8 cellular contexts compared by ENCODE assay signal in the genomic region with DNA sequence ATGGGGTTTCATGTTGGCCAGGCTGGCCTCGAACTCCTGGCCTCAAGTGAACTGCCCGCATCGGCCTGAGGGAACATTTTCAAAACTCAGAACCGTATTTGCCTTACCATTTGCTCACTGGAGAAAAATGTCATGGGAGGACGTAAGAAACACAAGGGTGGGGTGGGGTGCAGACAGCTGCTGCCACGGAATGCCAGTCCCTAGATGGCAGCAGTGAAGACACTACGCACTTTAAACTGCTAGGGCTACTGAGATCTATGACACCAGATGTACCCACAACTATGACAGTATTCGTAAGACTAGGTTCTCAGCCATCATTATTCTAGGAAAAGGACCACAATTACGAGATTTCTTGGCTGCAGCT. TPM values are rescaled to one million over a fixed set of nuclear protein-coding genes. Genes with fewer than 3 reads are reported as not detected.
DNase-seq lines count a peak whose midpoint lies in the region; ATAC-seq, FAIRE-seq and TF ChIP-seq lines count a peak whose summit lies in the region.
"Not testable (repeated sequence)": the region's sequence is repeated elsewhere in the genome, so short reads cannot be mapped to it uniquely, and the experiment has no call there.

No MANE protein-coding gene starts in this region.

- H3K36me3 Mint-ChIP-seq in CD14-positive monocyte (peaks cover 32 to 50% of the 10 kb centered on the region in 2 donors), mesothelial cell of epicardium (peaks cover 10% of the 10 kb centered on the region)

- intact Hi-C loops in CD14-positive monocyte (cut with micrococcal nuclease), result loop anchor here (5.0 to 10.0 kb wide), 5 partner anchors 140 to 1010 kb away; a partner anchor contains a TSS

- H3K9me3 ChIP-seq in HUES64 (ENCODE audit: insufficient read depth, low read depth, low read length), result not testable (repeated sequence)

- TF ChIP-seq CTCF in CD14-positive monocyte (IDR thresholded peaks at IDR 0.05), result peak; percentile 27
- TF ChIP-seq CTCF in mesothelial cell of epicardium (IDR thresholded peaks at IDR 0.05; ENCODE audit: unreplicated experiment), result not testable (repeated sequence)

- peak overlapping the region; percentile 81 for H3K9ac ChIP-seq in HUES64 (ENCODE audit: low read depth, low read length)

- H3K27me3 ChIP-seq in HUES64 (ENCODE audit: insufficient read depth, low read length), result not testable (repeated sequence)

- H3K4me1 ChIP-seq in HUES64 (ENCODE audit: insufficient read depth, low read length), result not testable (repeated sequence)

- H3K27ac ChIP-seq in HUES64 (ENCODE audit: low read depth, low read length), result not testable (repeated sequence)
- H3K27ac ChIP-seq in epithelial cell of prostate, result peak overlapping the region; percentile 96

- peaks cover 35% of the 10 kb centered on the region for H3K36me3 ChIP-seq in HUES64 (ENCODE audit: insufficient read depth, low read length)

- H3K27ac Mint-ChIP-seq in CD14-positive monocyte (peak overlapping the region; percentile 98 to 100 (median 99)), mesothelial cell of epicardium (peak overlapping the region; percentile 100)

- peak; percentile 81 for FAIRE-seq in RCC 7860 (lab: Jason Lieb, UNC)

- WGBS in HUES64, result 6% methylated on average over 9 of the region's 9 CpGs

- not testable (repeated sequence) for H3K27me3 Mint-ChIP-seq in CD14-positive monocyte (ENCODE audit: low read depth in 3 of 3); mesothelial cell of epicardium (ENCODE audit: low read depth)

- DNase-seq in CD14-positive monocyte (ENCODE audit: low spot score), result peak; percentile 52
- peak; percentile 80 for DNase-seq in RCC 7860 (ENCODE audit: low spot score)
- DNase-seq in activated T-cell treated with anti-CD3 and anti-CD28 coated beads for 48 hours (ENCODE audit: low read depth), result peak; percentile 29
- peak; percentile 39 for DNase-seq in epithelial cell of prostate (ENCODE audit: low read depth, low spot score)
- DNase-seq in mesothelial cell of epicardium (ENCODE audit: low spot score in 2 of 2, unreplicated experiment in 2 of 2), result peak in 1 of 2 experiments; percentile 51
- DNase-seq in stimulated activated CD4-positive, alpha-beta T cell treated with anti-CD3 and anti-CD28 coated beads, TNF-alpha, amount 100 ng/mL, for 48 hours (ENCODE audit: low read depth in 3 of 3), result peak; percentile 8 to 34 (median 11)

- H3K4me3 ChIP-seq in HUES64 (ENCODE audit: low read length), result peak overlapping the region; percentile 93

- H3K4me3 Mint-ChIP-seq in CD14-positive monocyte (peak overlapping the region; percentile 93 to 97), mesothelial cell of epicardium (peak overlapping the region; percentile 100)

- not testable (repeated sequence) for H3K9me3 Mint-ChIP-seq in CD14-positive monocyte, mesothelial cell of epicardium

- ATAC-seq in GM19463 (IDR thresholded peaks at IDR 0.05; ENCODE audit: unreplicated experiment), result peak; percentile 33

- H3K4me1 Mint-ChIP-seq in CD14-positive monocyte (peaks cover 13% of the 10 kb centered on the region), mesothelial cell of epicardium (peaks cover 13% of the 10 kb centered on the region)

RNA-seq across cellular contexts. Expression of a gene that starts 0.7 kb away (rescaled TPM):
- 10 to 100 TPM; 31.7 to 34.8 TPM for polyA plus RNA-seq in CD14-positive monocyte
- 24.8 TPM for polyA plus RNA-seq in HUES64 (2013, experiment 1 of 2)
- 25.5 TPM for polyA plus RNA-seq in HUES64 (2013, experiment 2 of 2)
- total RNA-seq in mesothelial cell of epicardium, result 39.2 to 42.9 TPM (median 40.6 TPM) in 3 replicates

RNA-seq across cellular contexts. Expression of a gene that starts 2.0 kb away (rescaled TPM):
- 1 to 10 TPM; 6.3 to 7.2 TPM for polyA plus RNA-seq in CD14-positive monocyte
- 15.0 TPM for polyA plus RNA-seq in HUES64 (2013, experiment 1 of 2)
- polyA plus RNA-seq in HUES64 (2013, experiment 2 of 2), result 15.3 TPM
- 20.4 to 23.4 TPM (median 21.4 TPM) in 3 replicates for total RNA-seq in mesothelial cell of epicardium
